In the genomic region with DNA sequence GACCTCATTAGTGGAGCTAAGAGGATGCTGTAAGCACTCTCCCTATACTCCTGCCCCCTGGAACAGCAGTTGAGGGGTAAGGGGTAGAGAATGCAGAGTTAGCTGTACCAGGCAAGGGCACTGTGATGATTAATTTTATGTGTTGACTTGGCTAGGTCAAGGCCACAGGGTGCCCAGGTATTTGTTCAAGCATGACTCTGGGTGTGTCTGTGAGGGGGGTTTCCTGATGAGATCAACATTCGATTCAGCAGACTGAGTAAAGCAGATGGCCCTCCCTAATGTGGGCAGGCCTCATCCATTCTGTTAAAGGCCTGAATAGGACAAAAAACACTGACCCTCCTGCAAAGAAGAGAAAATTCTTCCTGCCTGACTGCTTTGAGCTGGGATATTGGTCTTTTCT, we compare ENCODE assay signal across 19 cellular contexts.
DNase-seq lines count a peak whose midpoint lies in the region; ATAC-seq and TF ChIP-seq lines count a peak whose summit lies in the region.
"Had no signal": no experiment of that assay in that cellular context is flagged by ENCODE, and none has a peak within 500 bp of the region (broad histone marks: within the 10 kb centered on the region; RNA-seq: fewer than 3 reads in every experiment).

No MANE protein-coding gene starts in this region.

- ATAC-seq in GM19463 (IDR thresholded peaks at IDR 0.05; ENCODE audit: unreplicated experiment) (peak; percentile 91), RWPE2 (ENCODE audit: low read depth) (peak; percentile 31; the same call in 1 of the 3 replicates), left lobe of liver (peak; percentile 26), psoas muscle (no peak)
- ATAC-seq: activated CD4-positive, alpha-beta T cell treated with anti-CD3 and anti-CD28 coated beads for 36 hours; activated T-cell treated with anti-CD3 and anti-CD28 coated beads, Interleukin-2, amount 50 U/mL, for 4 hours; HCT116 had no signal

- H3K27me3 ChIP-seq in RWPE2 (ENCODE audit: insufficient read depth, poor library complexity, severe bottlenecking) (peaks cover 25% of the 10 kb centered on the region), brain microvascular endothelial cell (replicated peaks) (peaks cover 3% of the 10 kb centered on the region), psoas muscle (ENCODE audit: insufficient read depth in 3 of 3, low read length in 2 of 3) (no peaks in the 10 kb centered on the region)

- H3K36me3 ChIP-seq in RWPE2 (ENCODE audit: low read depth) (no peaks in the 10 kb centered on the region), brain microvascular endothelial cell (replicated peaks) (no peaks in the 10 kb centered on the region), psoas muscle (ENCODE audit: insufficient read depth in 1 of 2, low read depth in 1 of 2) (no peaks in the 10 kb centered on the region)

- H3K4me3 ChIP-seq in RWPE2 (ENCODE audit: severe bottlenecking) (no peak overlapping the region), brain microvascular endothelial cell (ENCODE audit: low read depth, low read length) (no peak overlapping the region), psoas muscle (no peak overlapping the region)
- H3K4me3 ChIP-seq: skin epidermis had no signal

- no peak for TF ChIP-seq CTCF in RWPE2 (IDR thresholded peaks at IDR 0.05; ENCODE audit: poor library complexity, severe bottlenecking)
- TF ChIP-seq CTCF in brain microvascular endothelial cell (IDR thresholded peaks at IDR 0.05; ENCODE audit: low read depth, low read length, missing control alignments), result no peak
- no peak for TF ChIP-seq CTCF in psoas muscle (IDR thresholded peaks at IDR 0.05)

- H3K4me1 ChIP-seq in RWPE2 (ENCODE audit: insufficient read depth, poor library complexity, severe bottlenecking) (no peaks in the 10 kb centered on the region), psoas muscle (peaks cover 28% of the 10 kb centered on the region)

- WGBS in psoas muscle, 3 donors, result 15 to 48% (median 15%) methylated on average over 1 of the region's 1 CpG

- H3K27ac ChIP-seq in RWPE2 (ENCODE audit: poor library complexity, severe bottlenecking), result no peak overlapping the region
- H3K27ac ChIP-seq in brain microvascular endothelial cell, result no peak overlapping the region
- H3K27ac ChIP-seq in psoas muscle, result no peak overlapping the region
- H3K27ac ChIP-seq: RWPE1, skin epidermis had no signal

- H3K9me3 ChIP-seq in RWPE2 (ENCODE audit: severe bottlenecking), result no peaks in the 10 kb centered on the region
- no peaks in the 10 kb centered on the region for H3K9me3 ChIP-seq in psoas muscle

- in situ Hi-C loops in Caki2 (cut with HindIII; ENCODE audit: low pct_unique_long_range_greater_than_20kb, low sequenced_read_pairs), result no loop called here
- in situ Hi-C loops in brain microvascular endothelial cell (cut with HindIII; ENCODE audit: low pct_ligation_motif_present, low sequenced_read_pairs), result no loop called here

- peak; percentile 31 for DNase-seq in Caki2 (ENCODE audit: low read depth)
- no peak for DNase-seq in RWPE2 (ENCODE audit: low spot score)
- no peak for DNase-seq in left lobe of liver (ENCODE audit: low spot score)
- no peak for DNase-seq in COLO829 (ENCODE audit: low spot score)
- no peak for DNase-seq in brain microvascular endothelial cell
- no peak for DNase-seq in amniotic stem cell (lab: John Stamatoyannopoulos, UW)
- no peak for DNase-seq in psoas muscle
- DNase-seq: activated CD4-positive, alpha-beta T cell treated with anti-CD3 and anti-CD28 coated beads for 36 hours; activated T-cell treated with anti-CD3 and anti-CD28 coated beads, Interleukin-2, amount 50 U/mL, for 4 hours; Calu3; cerebellar nuclear complex; Karpas-422; NCI-H510A; occipital lobe; stimulated activated naive CD4-positive, alpha-beta T cell had no signal

- intact Hi-C loops in psoas muscle (cut with DNase I), result no loop called here

Comparison
In these comparisons a context has a peak if more than half of its experiments do, and no peak if none do; other contexts are left out.
1. ATAC-seq: peak in GM19463 (single experiment), RWPE2 (single experiment) and left lobe of liver (single experiment); none in psoas muscle (0 of 4).